In genomic region chr10:110006358-110007170, GRCh38 we compare ENCODE assay signal across 8 cellular contexts.
DNase-seq lines count a peak whose midpoint lies in the region; ATAC-seq and TF ChIP-seq lines count a peak whose summit lies in the region.

No MANE protein-coding gene starts in this region.

- no peak for ATAC-seq in HG02642 (IDR thresholded peaks at IDR 0.05; ENCODE audit: poor library complexity, unreplicated experiment)

- DNase-seq in activated naive CD4-positive, alpha-beta T cell treated with anti-CD3 and anti-CD28 coated beads, Interleukin-2, amount 50 U/mL, for 16 hours, result peak; percentile 22
- DNase-seq in activated naive CD4-positive, alpha-beta T cell treated with Interleukin-2 at 50 U/mL for 16 hours, result no peak
- DNase-seq in amniotic epithelial cell (ENCODE audit: low read depth) (peak; percentile 24), hepatic stellate cell (ENCODE audit: low spot score) (peak; percentile 78), retinal pigment epithelial cell (ENCODE audit: low read depth) (no peak), NCI-H1436 treated with DMSO at 0.1 percent for 48 hours (lab: John Stamatoyannopoulos, UW) (no peak)
- DNase-seq in effector CD8-positive, alpha-beta T cell (lab: John Stamatoyannopoulos, UW), result no peak

- H3K4me3 ChIP-seq in retinal pigment epithelial cell (ENCODE audit: low read length), result peak overlapping the region; percentile 80

- TF ChIP-seq CTCF in retinal pigment epithelial cell (conservative IDR thresholded peaks at IDR 0.05; ENCODE audit: low read depth, low read length), result no peak

Comparison
In these comparisons a context has a peak if more than half of its experiments do, and no peak if none do; other contexts are left out.
1. DNase-seq: peak in activated naive CD4-positive, alpha-beta T cell treated with anti-CD3 and anti-CD28 coated beads, Interleukin-2, amount 50 U/mL, for 16 hours (single experiment), amniotic epithelial cell (single experiment) and hepatic stellate cell (single experiment); none in activated naive CD4-positive, alpha-beta T cell treated with Interleukin-2 at 50 U/mL for 16 hours (single experiment), retinal pigment epithelial cell (single experiment), effector CD8-positive, alpha-beta T cell (single experiment) and NCI-H1436 treated with DMSO at 0.1 percent for 48 hours (single experiment).